Comparison of ENCODE assay signal across 7 cellular contexts in genomic region chr9:89522261-89522978, GRCh38. TPM values are rescaled to one million over a fixed set of nuclear protein-coding genes. Genes with fewer than 3 reads are reported as not detected.
DNase-seq lines count a peak whose midpoint lies in the region; ATAC-seq and FAIRE-seq lines count a peak whose summit lies in the region.

No MANE protein-coding gene starts in this region.

- ATAC-seq in GM19324 (IDR thresholded peaks at IDR 0.05; ENCODE audit: low FRiP score, unreplicated experiment) (peak; percentile 87), HG03139 (IDR thresholded peaks at IDR 0.05; ENCODE audit: unreplicated experiment) (peak; percentile 79), T-helper 17 cell (peak; percentile 91)

- DNase-seq in T-helper 17 cell (peak; percentile 36 to 65 (median 43)), AG08395 (ENCODE audit: low spot score) (no peak), urothelium cell line (ENCODE audit: low spot score) (no peak)
- DNase-seq in central memory CD4-positive, alpha-beta T cell = peak; percentile 90
- DNase-seq in stimulated activated CD4-positive, alpha-beta T cell treated with anti-CD3 and anti-CD28 coated beads, Interleukin-4, amount 100 ng/mL, for 4 hours = peak; percentile 42 to 75

- H3K4me1 Mint-ChIP-seq in T-helper 17 cell = peaks cover 57% of the 10 kb centered on the region

- H3K27me3 Mint-ChIP-seq in T-helper 17 cell = no peaks in the 10 kb centered on the region

- H3K4me3 Mint-ChIP-seq in T-helper 17 cell = peak overlapping the region; percentile 86

- no peaks in the 10 kb centered on the region for H3K9me3 ChIP-seq in T-helper 17 cell (ENCODE audit: control insufficient read depth, low read length, poor library complexity, severe bottlenecking)

- no peaks in the 10 kb centered on the region for H3K36me3 Mint-ChIP-seq in T-helper 17 cell (ENCODE audit: low read depth)

- FAIRE-seq in urothelium cell line (lab: Jason Lieb, UNC) = no peak

- peak overlapping the region; percentile 95 for H3K27ac Mint-ChIP-seq in T-helper 17 cell

RNA-seq across cellular contexts. Expression of gene SEMA4D, which starts 24.5 kb away (rescaled TPM):
- 100 to 1,000 TPM; 250 to 312 TPM for total RNA-seq in T-helper 17 cell

Comparison
In these comparisons a context has a peak if more than half of its experiments do, and no peak if none do; other contexts are left out.
1. DNase-seq: peak in T-helper 17 cell (3 of 3), central memory CD4-positive, alpha-beta T cell (single experiment) and stimulated activated CD4-positive, alpha-beta T cell treated with anti-CD3 and anti-CD28 coated beads, Interleukin-4, amount 100 ng/mL, for 4 hours (2 of 2); none in AG08395 (single experiment) and urothelium cell line (single experiment).
2. Peak in every context shown above with its lines, with median percentiles within 50 percentile points of each other: ATAC-seq.